7 cellular contexts compared by ENCODE assay signal in the genomic region with DNA sequence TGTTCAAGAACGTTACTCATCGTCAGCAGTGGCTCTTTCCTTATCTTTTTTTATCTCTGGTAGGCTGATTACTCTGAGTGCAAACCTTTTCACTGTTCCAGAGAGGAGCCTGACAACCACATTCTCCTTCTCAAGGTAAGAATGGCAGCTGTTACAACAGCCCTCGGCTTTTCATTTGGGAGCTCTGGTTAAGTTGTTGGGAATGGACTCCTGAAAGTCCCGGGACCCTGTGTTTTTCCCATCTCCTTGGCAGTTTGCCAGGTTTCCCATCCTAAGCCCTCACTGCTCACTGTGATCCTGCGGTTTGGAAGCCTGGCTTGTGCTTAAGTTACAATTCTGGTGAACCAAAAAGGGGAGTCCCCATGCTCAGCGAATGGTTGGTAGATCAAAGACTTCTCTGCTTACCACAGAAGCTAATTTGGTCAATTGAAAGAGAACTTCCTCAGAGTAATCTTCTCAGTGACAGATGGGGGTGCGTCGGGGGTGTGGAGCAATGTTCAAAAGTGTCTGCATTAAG.
DNase-seq lines count a peak whose midpoint lies in the region; ATAC-seq and TF ChIP-seq lines count a peak whose summit lies in the region.

No MANE protein-coding gene starts in this region.

- no peak for TF ChIP-seq CTCF in OCI-LY1 (IDR thresholded peaks at IDR 0.05; ENCODE audit: low read length)

- peak overlapping the region; percentile 16; the same call in 1 of the 2 replicates for H3K4me2 ChIP-seq in OCI-LY1 (ENCODE audit: low read length)

- H3F3A ChIP-seq in OCI-LY1 (ENCODE audit: insufficient read depth, low read length): no peaks in the 10 kb centered on the region

- intact Hi-C loops in posterior vena cava (cut with DNase I): no loop called here

- H4K20me1 ChIP-seq in OCI-LY1 (ENCODE audit: insufficient read depth, low read length): no peaks in the 10 kb centered on the region

- H3K27me3 ChIP-seq in OCI-LY1 (ENCODE audit: insufficient read depth, low read length): no peaks in the 10 kb centered on the region

- no peaks in the 10 kb centered on the region for H3K9me2 ChIP-seq in OCI-LY1 (ENCODE audit: low read depth, low read length)

- peaks cover 16% of the 10 kb centered on the region for H3K4me1 ChIP-seq in OCI-LY1 (ENCODE audit: insufficient read depth, low read length, severe bottlenecking)

- H3K9ac ChIP-seq in OCI-LY1 (ENCODE audit: low read length): no peak overlapping the region

- ATAC-seq in GM19043 (IDR thresholded peaks at IDR 0.05; ENCODE audit: low read depth, unreplicated experiment): peak; percentile 100
- ATAC-seq in HG02885 (IDR thresholded peaks at IDR 0.05; ENCODE audit: poor library complexity, unreplicated experiment): peak; percentile 100

- no peaks in the 10 kb centered on the region for H3K9me3 ChIP-seq in OCI-LY1 (ENCODE audit: low read length)

- no peaks in the 10 kb centered on the region for H3K79me2 ChIP-seq in OCI-LY1 (ENCODE audit: insufficient read depth, low read length)

- DNase-seq in glomerular visceral epithelial cell (ENCODE audit: extremely low spot score) (peak; percentile 79), HK-2 (ENCODE audit: unreplicated experiment) (no peak), posterior vena cava (ENCODE audit: low spot score) (no peak), NCI-H510A (lab: John Stamatoyannopoulos, UW) (no peak)

- H3K36me3 ChIP-seq in OCI-LY1 (ENCODE audit: insufficient read depth, low read length): no peaks in the 10 kb centered on the region

- H3K4me3 ChIP-seq in OCI-LY1 (ENCODE audit: low read depth, low read length, poor library complexity, severe bottlenecking): no peak overlapping the region

- no peak overlapping the region for H3K27ac ChIP-seq in OCI-LY1 (ENCODE audit: low read depth, low read length, poor library complexity, severe bottlenecking)

- no peak overlapping the region for H2AFZ ChIP-seq in OCI-LY1 (ENCODE audit: low read length)
